ENCODE assay signal across 15 cellular contexts in genomic region chr6:39086294-39086693, GRCh38. TPM values are rescaled to one million over a fixed set of nuclear protein-coding genes. Genes with fewer than 3 reads are reported as not detected.
DNase-seq lines count a peak whose midpoint lies in the region; ATAC-seq and TF ChIP-seq lines count a peak whose summit lies in the region.
"Had no signal": no experiment of that assay in that cellular context is flagged by ENCODE, and none has a peak within 500 bp of the region (broad histone marks: within the 10 kb centered on the region; RNA-seq: fewer than 3 reads in every experiment).

No MANE protein-coding gene starts in this region.

- H3K27me3 Mint-ChIP-seq in activated CD8-positive, alpha-beta T cell treated with anti-CD3 and anti-CD28 coated beads for 36 hours: peaks cover 43% of the 10 kb centered on the region

- no peaks in the 10 kb centered on the region for H3K4me1 ChIP-seq in PC-9 (replicated peaks; ENCODE audit: insufficient read depth)
- H3K4me1 ChIP-seq in PC-3 (ENCODE audit: insufficient read depth, low read length): no peaks in the 10 kb centered on the region

- H3K4me3 ChIP-seq in PC-9 (no peak overlapping the region), PC-3 (ENCODE audit: low read length) (no peak overlapping the region)
- H3K4me3 ChIP-seq: coronary artery, right atrium auricular region, SK-N-MC had no signal

- no TSS peak for BruUV-seq in PC-9 (replicated peaks; lab: Mats Ljungman, UMichigan)
- no TSS peak for BruUV-seq in PC-3 (replicated peaks; lab: Mats Ljungman, UMichigan)

- H3K9me2 ChIP-seq in PC-9 (ENCODE audit: insufficient read depth) (no peaks in the 10 kb centered on the region), PC-3 (replicated peaks; ENCODE audit: low read length) (no peaks in the 10 kb centered on the region)

- H3K9me3 ChIP-seq in PC-9 (ENCODE audit: insufficient read depth, low read depth) (no peaks in the 10 kb centered on the region), PC-3 (ENCODE audit: low read length) (no peaks in the 10 kb centered on the region)
- H3K9me3 ChIP-seq: right atrium auricular region had no signal

- no peak overlapping the region for H3K27ac ChIP-seq in PC-9
- H3K27ac ChIP-seq in PC-3 (ENCODE audit: low read length): no peak overlapping the region
- H3K27ac ChIP-seq: coronary artery, HL-60, SK-N-MC had no signal

- CTCF ChIA-PET in GM10248 (lab: Yijun Ruan, JAX) (interaction anchor here (1.2 to 3.7 kb wide), 3 partner anchors 17 to 313 kb away, joined by 3 to 19 read pairs (median 15); no protein-coding TSS in a partner anchor), PC-9 (lab: Charles Lee) (no interaction called here), PC-3 (lab: Charles Lee) (no interaction called here)
- CTCF ChIA-PET in activated CD8-positive, alpha-beta T cell treated with anti-CD3 and anti-CD28 coated beads for 36 hours (lab: Charles Lee): interaction anchor here (1.0 to 2.5 kb wide), 3 partner anchors 13 to 223 kb away, joined by 4 to 6 read pairs (median 4); no protein-coding TSS in a partner anchor

- H3K36me3 ChIP-seq in PC-9 (ENCODE audit: low read depth) (no peaks in the 10 kb centered on the region), PC-3 (ENCODE audit: low read depth, low read length) (no peaks in the 10 kb centered on the region)
- H3K36me3 ChIP-seq: right atrium auricular region had no signal

- no peaks in the 10 kb centered on the region for H3K79me2 ChIP-seq in PC-9 (ENCODE audit: low read depth)
- no peaks in the 10 kb centered on the region for H3K79me2 ChIP-seq in PC-3 (ENCODE audit: low read length)

- ATAC-seq in GM18868 (IDR thresholded peaks at IDR 0.05; ENCODE audit: unreplicated experiment) (peak; percentile 93), HG02763 (IDR thresholded peaks at IDR 0.05; ENCODE audit: unreplicated experiment) (peak; percentile 63), PC-3 (no peak)
- peak; percentile 88 for ATAC-seq in activated CD8-positive, alpha-beta T cell treated with anti-CD3 and anti-CD28 coated beads for 36 hours

- H3K27me3 ChIP-seq in PC-9 (ENCODE audit: insufficient read depth, low read depth): peaks cover 100% of the 10 kb centered on the region
- H3K27me3 ChIP-seq in PC-3 (ENCODE audit: low read length): peaks cover 72% of the 10 kb centered on the region
- H3K27me3 ChIP-seq: right atrium auricular region had no signal

- DNase-seq in GM10248 (ENCODE audit: extremely low spot score) (peak; percentile 79), PC-9 (no peak), PC-3 (no peak), NCI-H510A (lab: John Stamatoyannopoulos, UW) (no peak), middle frontal gyrus (ENCODE audit: extremely low spot score, low spot score) (no peak)
- peak; percentile 85 for DNase-seq in activated CD8-positive, alpha-beta T cell treated with anti-CD3 and anti-CD28 coated beads for 36 hours
- DNase-seq: CD4-positive, alpha-beta T cell; glutamatergic neuron; NCI-H1694 had no signal

- H2AFZ ChIP-seq in PC-9: no peak overlapping the region
- H2AFZ ChIP-seq in PC-3 (ENCODE audit: low read length): no peak overlapping the region

- no peaks in the 10 kb centered on the region for H3F3A ChIP-seq in PC-9 (ENCODE audit: insufficient read depth, low read depth)
- H3F3A ChIP-seq in PC-3 (ENCODE audit: low read length, unreplicated experiment): no peaks in the 10 kb centered on the region

- peaks cover 23% of the 10 kb centered on the region for H3K4me1 Mint-ChIP-seq in activated CD8-positive, alpha-beta T cell treated with anti-CD3 and anti-CD28 coated beads for 36 hours (ENCODE audit: low read depth)

- H3K4me3 Mint-ChIP-seq in activated CD8-positive, alpha-beta T cell treated with anti-CD3 and anti-CD28 coated beads for 36 hours: no peak overlapping the region
- H3K4me3 Mint-ChIP-seq: CD4-positive, alpha-beta T cell had no signal

- H4K20me1 ChIP-seq in PC-9 (ENCODE audit: insufficient read depth): no peaks in the 10 kb centered on the region
- H4K20me1 ChIP-seq in PC-3 (ENCODE audit: low read length): no peaks in the 10 kb centered on the region

- POLR2A ChIA-PET in GM10248 (lab: Yijun Ruan, JAX) (no interaction called here), PC-9 (lab: Charles Lee; ENCODE audit: unreplicated experiment) (no interaction called here), PC-3 (lab: Charles Lee; ENCODE audit: unreplicated experiment) (no interaction called here)
- POLR2A ChIA-PET in activated CD8-positive, alpha-beta T cell treated with anti-CD3 and anti-CD28 coated beads for 36 hours (lab: Charles Lee): no interaction called here

- no peak overlapping the region for H3K9ac ChIP-seq in PC-3 (ENCODE audit: low read length)

- TF ChIP-seq CTCF in GM10248 (IDR thresholded peaks at IDR 0.05; ENCODE audit: control extremely low read depth, extremely low read depth, low read depth, missing control alignments) (no peak), PC-9 (conservative IDR thresholded peaks at IDR 0.05) (no peak), PC-3 (conservative IDR thresholded peaks at IDR 0.05; ENCODE audit: low read depth, low read length) (no peak)
- TF ChIP-seq CTCF in activated CD8-positive, alpha-beta T cell treated with anti-CD3 and anti-CD28 coated beads for 36 hours (IDR thresholded peaks at IDR 0.05): no peak

- H3K4me2 ChIP-seq in PC-9 (no peak overlapping the region), PC-3 (ENCODE audit: low read length) (no peak overlapping the region)

- peak overlapping the region; percentile 43 for H3K27ac Mint-ChIP-seq in activated CD8-positive, alpha-beta T cell treated with anti-CD3 and anti-CD28 coated beads for 36 hours
- H3K27ac Mint-ChIP-seq: CD4-positive, alpha-beta T cell had no signal

- intact Hi-C loops in activated CD8-positive, alpha-beta T cell treated with anti-CD3 and anti-CD28 coated beads for 36 hours (cut with micrococcal nuclease): no loop called here
- intact Hi-C loops in PC-9 (cut with micrococcal nuclease; ENCODE audit: unreplicated experiment) (loop anchor here (5.0 kb wide), 2 partner anchors 71 to 216 kb away; no protein-coding TSS in a partner anchor), PC-3 (cut with micrococcal nuclease) (no loop called here)

- H3K36me3 Mint-ChIP-seq in activated CD8-positive, alpha-beta T cell treated with anti-CD3 and anti-CD28 coated beads for 36 hours (ENCODE audit: low read depth): no peaks in the 10 kb centered on the region

- H3K9me3 Mint-ChIP-seq in activated CD8-positive, alpha-beta T cell treated with anti-CD3 and anti-CD28 coated beads for 36 hours: no peaks in the 10 kb centered on the region
- H3K9me3 Mint-ChIP-seq: CD4-positive, alpha-beta T cell had no signal

RNA-seq across cellular contexts. Expression of gene SAYSD1, which starts 28.7 kb away (rescaled TPM):
- total RNA-seq in activated CD8-positive, alpha-beta T cell treated with anti-CD3 and anti-CD28 coated beads for 36 hours: 10 to 100 TPM; 16.0 to 16.8 TPM
- 12.2 and 12.6 TPM in 2 replicates for total RNA-seq in PC-9 (2021)
- 10.9 and 12.2 TPM in 2 replicates for total RNA-seq in PC-3 (2014; rRNA removed)

RNA-seq across cellular contexts. Expression of gene GLP1R, which starts 37.7 kb away (rescaled TPM):
- total RNA-seq in activated CD8-positive, alpha-beta T cell treated with anti-CD3 and anti-CD28 coated beads for 36 hours: 1 to 10 TPM in 1 of 2 experiments, under 1 TPM in 1; 0.81 to 1.1 TPM
- not detected in 2 replicates for total RNA-seq in PC-9 (2021)
- total RNA-seq in PC-3 (2014; rRNA removed): not detected in 2 replicates
- total RNA-seq: CD4-positive, alpha-beta T cell had no signal

Comparison
In these comparisons a context has a peak if more than half of its experiments do, and no peak if none do; other contexts are left out.
1. DNase-seq: peak in GM10248 (single experiment) and activated CD8-positive, alpha-beta T cell treated with anti-CD3 and anti-CD28 coated beads for 36 hours (single experiment); none in PC-9 (0 of 2), PC-3 (single experiment), NCI-H510A (single experiment) and middle frontal gyrus (single experiment).
2. CTCF ChIA-PET loops: an anchor here in GM10248 (1.2 to 3.7 kb wide) and activated CD8-positive, alpha-beta T cell treated with anti-CD3 and anti-CD28 coated beads for 36 hours (1.0 to 2.5 kb wide); none called in PC-9 and PC-3.